ENCODE assay signal across 31 cellular contexts in genomic region chr7:95581446-95581845, GRCh38. TPM values are rescaled to one million over a fixed set of nuclear protein-coding genes. Genes with fewer than 3 reads are reported as not detected.
"Had no signal": no experiment of that assay in that cellular context is flagged by ENCODE, and none has a peak within 500 bp of the region (broad histone marks: within the 10 kb centered on the region; RNA-seq: fewer than 3 reads in every experiment).

No MANE protein-coding gene starts in this region.

- H3K4me3 ChIP-seq: adrenal gland, body of pancreas, esophagus squamous epithelium had no signal

- H3K27ac ChIP-seq: epithelial cell of prostate, esophagus squamous epithelium, WERI-Rb-1 had no signal

- H3K9me3 ChIP-seq: adrenal gland, body of pancreas, esophagus squamous epithelium had no signal

- DNase-seq: activated B cell treated with CpG ODN at 0.5 μM for 24 hours; activated CD4-positive, alpha-beta T cell treated with anti-CD3 and anti-CD28 coated beads for 48 hours; activated CD4-positive, alpha-beta T cell treated with anti-CD3 and anti-CD28 coated beads, Interleukin-2, amount 50 U/mL, for 1 hour; activated CD4-positive, alpha-beta T cell treated with anti-CD3 and anti-CD28 coated beads, Interleukin-2, amount 50 U/mL, for 48 hours; activated CD8-positive, alpha-beta memory T cell treated with anti-CD3 and anti-CD28 coated beads for 24 hours; activated CD8-positive, alpha-beta T cell treated with anti-CD3 and anti-CD28 coated beads for 36 hours; activated effector memory CD4-positive, alpha-beta T cell treated with Interleukin-2 at 50 U/mL for 16 hours; activated gamma-delta T cell treated with Interleukin-2 at 50 U/mL for 16 hours; activated naive CD4-positive, alpha-beta T cell treated with anti-CD3 and anti-CD28 coated beads, Interleukin-2, amount 50 U/mL, for 16 hours; activated naive CD4-positive, alpha-beta T cell treated with Interleukin-2 at 50 U/mL for 16 hours; activated T-cell treated with anti-CD3 and anti-CD28 coated beads, Interleukin-2, amount 50 U/mL, for 4 hours; adrenal gland; amygdala; aorta; body of pancreas; caudate nucleus; effector CD8-positive, alpha-beta T cell; esophagus squamous epithelium; foreskin melanocyte; head of caudate nucleus; T-helper 1 cell; T-helper 17 cell; T1000; WERI-Rb-1 had no signal

- ATAC-seq: activated CD4-positive, CD25-positive, alpha-beta regulatory T cell treated with anti-CD3 and anti-CD28 coated beads, Interleukin-2, amount 50 U/mL, for 24 hours; activated CD8-positive, alpha-beta T cell treated with anti-CD3 and anti-CD28 coated beads for 36 hours; activated T-cell treated with anti-CD3 and anti-CD28 coated beads, Interleukin-2, amount 50 U/mL, for 4 hours; activated T-helper 17 cell treated with anti-CD3 and anti-CD28 coated beads, Interleukin-2, amount 50 U/mL, for 72 hours; T-helper 17 cell had no signal

- H3K4me3 Mint-ChIP-seq: activated B cell treated with CpG ODN at 0.5 μM for 24 hours; activated CD8-positive, alpha-beta T cell treated with anti-CD3 and anti-CD28 coated beads for 36 hours; activated naive CD8-positive, alpha-beta T cell; activated T-cell treated with anti-CD3 and anti-CD28 coated beads, Interleukin-2, amount 50 U/mL, for 4 hours; activated T-helper 17 cell treated with anti-CD3 and anti-CD28 coated beads, Interleukin-2, amount 50 U/mL, for 72 hours; T-helper 17 cell; T-helper 2 cell treated with Interferon-gamma antibody and Interleukin-4, amounts not matched to agents 5 μg/mL and 100 μg/mL, for 36 hours had no signal

- H3K36me3 ChIP-seq: WERI-Rb-1 had no signal

- H3K36me3 Mint-ChIP-seq: activated naive CD8-positive, alpha-beta T cell had no signal

- H3K27ac Mint-ChIP-seq: activated B cell treated with CpG ODN at 0.5 μM for 24 hours; activated CD8-positive, alpha-beta T cell treated with anti-CD3 and anti-CD28 coated beads for 36 hours; activated naive CD8-positive, alpha-beta T cell; activated T-helper 17 cell treated with anti-CD3 and anti-CD28 coated beads, Interleukin-2, amount 50 U/mL, for 72 hours; T-helper 17 cell; T-helper 2 cell treated with Interferon-gamma antibody and Interleukin-4, amounts not matched to agents 5 μg/mL and 100 μg/mL, for 36 hours had no signal

- H3K4me1 Mint-ChIP-seq: activated B cell treated with CpG ODN at 0.5 μM for 24 hours; activated T-helper 17 cell treated with anti-CD3 and anti-CD28 coated beads, Interleukin-2, amount 50 U/mL, for 72 hours; T-helper 17 cell had no signal

- H3K9me3 Mint-ChIP-seq: activated B cell treated with CpG ODN at 0.5 μM for 24 hours; activated CD8-positive, alpha-beta T cell treated with anti-CD3 and anti-CD28 coated beads for 36 hours; activated T-cell treated with anti-CD3 and anti-CD28 coated beads, Interleukin-2, amount 50 U/mL, for 4 hours; activated T-helper 17 cell treated with anti-CD3 and anti-CD28 coated beads, Interleukin-2, amount 50 U/mL, for 72 hours; T-helper 2 cell treated with Interferon-gamma antibody and Interleukin-4, amounts not matched to agents 5 μg/mL and 100 μg/mL, for 36 hours had no signal

- H3K27me3 Mint-ChIP-seq: activated CD8-positive, alpha-beta T cell treated with anti-CD3 and anti-CD28 coated beads for 36 hours; T-helper 17 cell had no signal

- FAIRE-seq: endometrium, endothelial cell of umbilical vein had no signal

- H3K27me3 ChIP-seq: adrenal gland, body of pancreas, esophagus squamous epithelium had no signal

RNA-seq across cellular contexts. Expression of gene PDK4, which starts 14.9 kb away (rescaled TPM):
- total RNA-seq: activated CD8-positive, alpha-beta T cell treated with anti-CD3 and anti-CD28 coated beads for 36 hours; activated T-helper 17 cell treated with anti-CD3 and anti-CD28 coated beads, Interleukin-2, amount 50 U/mL, for 72 hours had no signal
